8 cellular contexts compared by ENCODE assay signal in genomic region chr9:20640331-20641187, GRCh38. TPM values are rescaled to one million over a fixed set of nuclear protein-coding genes. Genes with fewer than 3 reads are reported as not detected.
DNase-seq lines count a peak whose midpoint lies in the region; FAIRE-seq and TF ChIP-seq lines count a peak whose summit lies in the region.

No MANE protein-coding gene starts in this region.

- BruUV-seq in endothelial cell of umbilical vein (replicated peaks; lab: Mats Ljungman, UMichigan): no TSS peak

- no peak overlapping the region for H3K4me3 Mint-ChIP-seq in HFFc6

- no peaks in the 10 kb centered on the region for H3K9me1 ChIP-seq in endothelial cell of umbilical vein (replicated peaks; ENCODE audit: control insufficient read depth, extremely low read depth, insufficient read depth, low read length)

- H4K20me1 ChIP-seq in endothelial cell of umbilical vein (replicated peaks; ENCODE audit: control insufficient read depth, extremely low read depth, insufficient read depth, low read length): no peaks in the 10 kb centered on the region

- TF ChIP-seq CTCF in HFFc6 (IDR thresholded peaks at IDR 0.05): no peak
- no peak for TF ChIP-seq CTCF in endothelial cell of umbilical vein (IDR thresholded peaks at IDR 0.05; ENCODE audit: extremely low read depth in 1 of 2, insufficient read depth in 1 of 2, low read depth in 1 of 2, low read length in 2 of 2)

- H3K27ac ChIP-seq in endothelial cell of umbilical vein (ENCODE audit: insufficient read depth, low read depth, low read length): no peak overlapping the region

- dilution Hi-C loops in endothelial cell of umbilical vein (cut with MboI; ENCODE audit: extremely low pct_ligation_motif_present, low sequenced_read_pairs): no loop called here

- H3K4me1 Mint-ChIP-seq in HFFc6 (ENCODE audit: low read depth): peaks cover 16% of the 10 kb centered on the region

- intact Hi-C loops in endothelial cell of umbilical vein (cut with micrococcal nuclease): no loop called here

- no peaks in the 10 kb centered on the region for H3K4me1 ChIP-seq in endothelial cell of umbilical vein (ENCODE audit: control insufficient read depth, extremely low read depth, insufficient read depth, low read length)

- peaks cover 4% of the 10 kb centered on the region for H3K27me3 Mint-ChIP-seq in HFFc6 (ENCODE audit: insufficient read depth)

- no peaks in the 10 kb centered on the region for H3K79me2 ChIP-seq in endothelial cell of umbilical vein (ENCODE audit: control insufficient read depth, insufficient read depth, low read length)

- H3K4me2 ChIP-seq in endothelial cell of umbilical vein (ENCODE audit: insufficient read depth, low read length): no peak overlapping the region

- no peaks in the 10 kb centered on the region for H3K36me3 Mint-ChIP-seq in HFFc6 (ENCODE audit: low read depth)

- POLR2A ChIA-PET in endothelial cell of umbilical vein (lab: Charles Lee): no interaction called here

- no peaks in the 10 kb centered on the region for H3K9me3 ChIP-seq in endothelial cell of umbilical vein (replicated peaks; ENCODE audit: control insufficient read depth, insufficient read depth, low read length)

- no peak overlapping the region for H3K4me3 ChIP-seq in endothelial cell of umbilical vein (replicated peaks in 1 of 3; ENCODE audit: insufficient read depth in 1 of 3, low read depth in 1 of 3, low read length in 3 of 3)

- H3K27me3 ChIP-seq in endothelial cell of umbilical vein (ENCODE audit: control insufficient read depth in 2 of 2, insufficient read depth in 2 of 2, low read length in 2 of 2): no peaks in the 10 kb centered on the region

- H2AFZ ChIP-seq in endothelial cell of umbilical vein (ENCODE audit: low read depth, low read length): no peak overlapping the region

- peak; percentile 99 for FAIRE-seq in GM18507 (lab: Jason Lieb, UNC)
- peak; percentile 24 for FAIRE-seq in endothelial cell of umbilical vein (lab: Jason Lieb, UNC)

- TF ChIP-seq POLR2A in endothelial cell of umbilical vein (IDR thresholded peaks at IDR 0.05; ENCODE audit: low read depth, low read length): no peak

- H3K9me3 Mint-ChIP-seq in HFFc6: no peaks in the 10 kb centered on the region

- DNase-seq in GM18507 (ENCODE audit: extremely low spot score, insufficient read length, low read depth): no peak
- DNase-seq in HFFc6: peak; percentile 46
- peak; percentile 38 for DNase-seq in NCI-H1092 treated with DMSO at 0.1 percent for 48 hours (lab: John Stamatoyannopoulos, UW)
- DNase-seq in activated CD4-positive, alpha-beta T cell treated with anti-CD3 and anti-CD28 coated beads, Interleukin-2, amount 50 U/mL, for 4 hours: peak; percentile 77
- peak; percentile 8 for DNase-seq in endothelial cell of umbilical vein (ENCODE audit: low read depth, low spot score)
- peak; percentile 86 for DNase-seq in stimulated activated CD4-positive, alpha-beta T cell treated with anti-CD3 and anti-CD28 coated beads, Interleukin-15, amount 100 ng/mL, for 24 hours
- no peak for DNase-seq in NCI-H2029 treated with DMSO at 0.1 percent for 48 hours (lab: John Stamatoyannopoulos, UW)
- no peak for DNase-seq in SW 1271 (lab: John Stamatoyannopoulos, UW)

- H3K9ac ChIP-seq in endothelial cell of umbilical vein (replicated peaks; ENCODE audit: extremely low read depth, insufficient read depth, low read length): no peak overlapping the region

- CTCF ChIA-PET in endothelial cell of umbilical vein (lab: Charles Lee): no interaction called here

- no peak overlapping the region for H3K27ac Mint-ChIP-seq in HFFc6

- H3K36me3 ChIP-seq in endothelial cell of umbilical vein (ENCODE audit: control insufficient read depth in 2 of 2, extremely low read depth in 1 of 2, insufficient read depth in 2 of 2, low read length in 2 of 2): no peaks in the 10 kb centered on the region

TF ChIP-seq in endothelial cell of umbilical vein, 7 proteins besides CTCF, POLR2A, EP300 and RAD21:
- TF ChIP-seq EZH2 (IDR thresholded peaks at IDR 0.05; ENCODE audit: borderline replicate concordance, low read depth, low read length, severe bottlenecking) (no peak), FOS (IDR thresholded peaks at IDR 0.05; ENCODE audit: borderline replicate concordance, insufficient read depth, low read length) (no peak), MAX (IDR thresholded peaks at IDR 0.05; ENCODE audit: insufficient read depth, insufficient read length) (no peak), GATA2 (IDR thresholded peaks at IDR 0.05; ENCODE audit: insufficient read depth, insufficient read length, low read depth, low read length) (no peak), MYC (IDR thresholded peaks at IDR 0.05; ENCODE audit: low read depth, low read length) (no peak), JUN (IDR thresholded peaks at IDR 0.05; ENCODE audit: borderline replicate concordance, insufficient read depth, insufficient read length, low read depth) (no peak), POLR2AphosphoS5 (IDR thresholded peaks at IDR 0.05; ENCODE audit: insufficient read depth, low read depth, low read length) (no peak)
TF ChIP-seq in endothelial cell of umbilical vein: peak in this region for 0.

RNA-seq across cellular contexts. Expression of gene MLLT3, which starts 18.3 kb away (rescaled TPM):
- total RNA-seq in HFFc6 (2021; fragmentation: NEBNext Ultra II Directional; extraction: Animal tissue kit (Norgen Biotek cat#: 25700)): 10 to 100 TPM; 23.1 to 27.5 (median 24.7) TPM
- total RNA-seq in endothelial cell of umbilical vein: 10.0 and 11.1 TPM in 2 replicates
- polyA plus RNA-seq in endothelial cell of umbilical vein: 5.7 and 6.1 TPM in 2 replicates
- polyA plus RNA-seq in endothelial cell of umbilical vein (2011; cell fraction: cytosol; rRNA removed): 8.0 and 9.7 TPM in 2 replicates
- 6.0 and 6.7 TPM in 2 replicates for polyA plus RNA-seq in endothelial cell of umbilical vein (2011; cell fraction: nucleus; rRNA removed)
- polyA plus RNA-seq in endothelial cell of umbilical vein (2012): 6.8 and 10.5 TPM in 2 replicates
- 10.4 and 13.6 TPM in 2 replicates for polyA minus RNA-seq in endothelial cell of umbilical vein
- 19.8 TPM for polyA minus RNA-seq in endothelial cell of umbilical vein (2011; cell fraction: cytosol; rRNA and poly(A)+ RNA removed)
- polyA minus RNA-seq in endothelial cell of umbilical vein (2011; cell fraction: nucleus; rRNA and poly(A)+ RNA removed): 10.7 and 12.3 TPM in 2 replicates

RNA-seq across cellular contexts. Expression of gene FOCAD, which starts 43.5 kb away (rescaled TPM):
- total RNA-seq in HFFc6 (2021; fragmentation: NEBNext Ultra II Directional; extraction: Animal tissue kit (Norgen Biotek cat#: 25700)): 10 to 100 TPM; 31.8 to 46.7 (median 39.2) TPM
- total RNA-seq in endothelial cell of umbilical vein: 59.4 and 66.9 TPM in 2 replicates
- 26.7 and 27.7 TPM in 2 replicates for polyA plus RNA-seq in endothelial cell of umbilical vein
- polyA plus RNA-seq in endothelial cell of umbilical vein (2011; cell fraction: cytosol; rRNA removed): 31.7 and 32.3 TPM in 2 replicates
- polyA plus RNA-seq in endothelial cell of umbilical vein (2011; cell fraction: nucleus; rRNA removed): 86.0 and 90.1 TPM in 2 replicates
- polyA plus RNA-seq in endothelial cell of umbilical vein (2012): 47.6 and 61.4 TPM in 2 replicates
- 196 and 222 TPM in 2 replicates for polyA minus RNA-seq in endothelial cell of umbilical vein
- polyA minus RNA-seq in endothelial cell of umbilical vein (2011; cell fraction: cytosol; rRNA and poly(A)+ RNA removed): 26.6 TPM
- 215 and 380 TPM in 2 replicates for polyA minus RNA-seq in endothelial cell of umbilical vein (2011; cell fraction: nucleus; rRNA and poly(A)+ RNA removed)

Comparison
In these comparisons a context has a peak if more than half of its experiments do, and no peak if none do; other contexts are left out.
1. DNase-seq: peak in HFFc6 (single experiment), NCI-H1092 treated with DMSO at 0.1 percent for 48 hours (single experiment), activated CD4-positive, alpha-beta T cell treated with anti-CD3 and anti-CD28 coated beads, Interleukin-2, amount 50 U/mL, for 4 hours (2 of 2), endothelial cell of umbilical vein (single experiment) and stimulated activated CD4-positive, alpha-beta T cell treated with anti-CD3 and anti-CD28 coated beads, Interleukin-15, amount 100 ng/mL, for 24 hours (single experiment); none in GM18507 (single experiment), NCI-H2029 treated with DMSO at 0.1 percent for 48 hours (single experiment) and SW 1271 (0 of 2).